ENCODE assay signal across 8 cellular contexts in genomic region chr1:212630159-212630900, GRCh38. TPM values are rescaled to one million over a fixed set of nuclear protein-coding genes. Genes with fewer than 3 reads are reported as not detected.
A peak's percentile ranks its signal among the peaks of the same experiment; 100 is the strongest.
DNase-seq lines count a peak whose midpoint lies in the region; ATAC-seq and TF ChIP-seq lines count a peak whose summit lies in the region.

No MANE protein-coding gene starts in this region.

- intact Hi-C loops in left ventricle myocardium inferior (cut with micrococcal nuclease) (no loop called here), sciatic nerve (cut with DNase I) (no loop called here)

- H3K9me3 Mint-ChIP-seq in activated naive CD4-positive, alpha-beta T cell treated with anti-CD3 and anti-CD28 coated beads, Interleukin-2, amount 50 U/mL, for 72 hours: peaks cover 8 to 9% of the 10 kb centered on the region in 2 donors

- H3K36me3 Mint-ChIP-seq in activated naive CD4-positive, alpha-beta T cell treated with anti-CD3 and anti-CD28 coated beads, Interleukin-2, amount 50 U/mL, for 72 hours: peaks cover 11% of the 10 kb centered on the region in 2 donors

- peak; percentile 91 for TF ChIP-seq CTCF in left ventricle myocardium inferior (IDR thresholded peaks at IDR 0.05; ENCODE audit: borderline replicate concordance)

- no peak overlapping the region for H3K27ac ChIP-seq in left ventricle myocardium inferior (replicated peaks)

- no peaks in the 10 kb centered on the region for H3K27me3 ChIP-seq in left ventricle myocardium inferior (ENCODE audit: low read depth)

- DNase-seq in ELR (ENCODE audit: low read depth) (peak; percentile 72), HT1080 (ENCODE audit: low read depth) (peak; percentile 64), SK-N-DZ (ENCODE audit: low spot score) (peak; percentile 69), left ventricle myocardium inferior (peak; percentile 54), sciatic nerve (ENCODE audit: low spot score) (peak; percentile 76), dedifferentiated amniotic fluid mesenchymal stem cell (ENCODE audit: extremely low spot score) (no peak)
- DNase-seq in activated naive CD4-positive, alpha-beta T cell treated with anti-CD3 and anti-CD28 coated beads, Interleukin-2, amount 50 U/mL, for 72 hours (ENCODE audit: low spot score in 2 of 2): peak; percentile 63 to 70

- no peak overlapping the region for H3K4me3 ChIP-seq in left ventricle myocardium inferior

- peaks cover 8% of the 10 kb centered on the region for H3K9me3 ChIP-seq in left ventricle myocardium inferior (replicated peaks)

- H3K27ac Mint-ChIP-seq in activated naive CD4-positive, alpha-beta T cell treated with anti-CD3 and anti-CD28 coated beads, Interleukin-2, amount 50 U/mL, for 72 hours: no peak overlapping the region

- ATAC-seq in GM21526 (IDR thresholded peaks at IDR 0.05; ENCODE audit: low FRiP score, unreplicated experiment) (peak; percentile 90), sciatic nerve (peak; percentile 91)
- ATAC-seq in activated naive CD4-positive, alpha-beta T cell treated with anti-CD3 and anti-CD28 coated beads, Interleukin-2, amount 50 U/mL, for 72 hours: peak; percentile 86 to 87

- H3K36me3 ChIP-seq in left ventricle myocardium inferior: no peaks in the 10 kb centered on the region

- H3K4me1 ChIP-seq in left ventricle myocardium inferior: peaks cover 15% of the 10 kb centered on the region

RNA-seq across cellular contexts. Expression of gene ATF3, which starts 21.8 kb away (rescaled TPM):
- 2.6 and 4.9 TPM in 2 replicates for total RNA-seq in HT1080 (2014; rRNA removed; shearing (Covaris generic))
- 12.6 and 13.3 TPM in 2 replicates for polyA plus RNA-seq in HT1080 (2015; cell fraction: cytosol; rRNA removed)
- polyA plus RNA-seq in HT1080 (2015; cell fraction: nucleus; rRNA removed): 12.0 and 12.8 TPM in 2 replicates
- 4.0 and 5.2 TPM in 2 replicates for polyA plus RNA-seq in SK-N-DZ (2014; cell fraction: cytosol; rRNA removed)
- polyA plus RNA-seq in SK-N-DZ (2014; cell fraction: nucleus; rRNA removed): 1.6 and 3.4 TPM in 2 replicates
- total RNA-seq in activated naive CD4-positive, alpha-beta T cell treated with anti-CD3 and anti-CD28 coated beads, Interleukin-2, amount 50 U/mL, for 72 hours: 10 to 100 TPM; 25.1 to 48.4 TPM
- 20.0 TPM for total RNA-seq in left ventricle myocardium inferior
- total RNA-seq in sciatic nerve: 32.4 TPM
